8 cellular contexts compared by ENCODE assay signal in the genomic region with DNA sequence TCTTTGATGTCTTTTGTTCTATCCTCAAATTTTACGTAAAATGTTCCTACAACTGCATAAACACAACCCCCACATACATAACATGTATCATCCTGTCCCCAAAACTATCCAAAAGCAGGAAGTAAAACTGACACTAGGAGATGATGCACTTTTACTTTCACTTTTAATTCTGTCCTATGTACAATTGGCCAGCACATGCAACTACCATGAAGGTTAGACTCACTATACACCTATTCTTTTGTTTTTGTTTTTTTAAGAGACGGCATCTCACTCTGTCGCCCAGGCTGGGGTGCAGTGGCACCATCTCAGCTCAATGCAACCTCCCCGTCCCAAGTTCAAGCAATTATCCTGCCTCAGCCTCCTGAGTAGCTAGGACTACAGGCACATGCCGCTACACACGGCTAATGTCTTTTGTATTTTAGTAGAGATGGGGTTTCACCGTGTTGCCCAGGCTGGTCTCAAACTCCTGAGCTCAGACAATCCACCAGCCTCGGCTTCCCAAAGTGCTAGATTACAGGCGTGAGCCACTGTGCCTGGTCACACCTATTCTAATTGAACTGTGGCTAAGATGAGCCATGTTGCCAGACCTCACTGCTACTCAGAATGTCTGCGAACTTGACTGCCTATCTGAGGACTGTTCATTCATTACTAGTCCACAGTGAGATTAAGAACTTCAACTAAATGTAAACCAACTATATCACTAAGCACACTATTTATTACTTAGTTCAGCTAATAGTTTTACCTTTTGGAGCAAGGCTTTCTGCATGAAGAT. TPM values are rescaled to one million over a fixed set of nuclear protein-coding genes. Genes with fewer than 3 reads are reported as not detected.
DNase-seq lines count a peak whose midpoint lies in the region; ATAC-seq and TF ChIP-seq lines count a peak whose summit lies in the region.

No MANE protein-coding gene starts in this region.

- H2AFZ ChIP-seq in SU-DHL-6 (ENCODE audit: low read depth, low read length, severe bottlenecking) = peak overlapping the region; percentile 49

- H3K4me2 ChIP-seq in SU-DHL-6 (ENCODE audit: low read depth, low read length, poor library complexity, severe bottlenecking) = peak overlapping the region; percentile 52

- peaks cover 6% of the 10 kb centered on the region for H3K36me3 Mint-ChIP-seq in CD4-positive, CD25-positive, alpha-beta regulatory T cell
- peaks cover 94% of the 10 kb centered on the region for H3K36me3 Mint-ChIP-seq in dendritic cell treated with granulocyte-macrophage colony-stimulating factor and Interleukin-4, amounts not matched to agents 40 ng/mL and 50 ng/mL, for 4 days (ENCODE audit: low read depth)
- H3K36me3 Mint-ChIP-seq in nephron progenitor cell (ENCODE audit: low read depth) = peaks cover 40% of the 10 kb centered on the region

- H3K27me3 ChIP-seq in CD4-positive, CD25-positive, alpha-beta regulatory T cell (ENCODE audit: control insufficient read depth, insufficient read depth, low read length) = no peaks in the 10 kb centered on the region
- H3K27me3 ChIP-seq in SU-DHL-6 (ENCODE audit: low read length) = no peaks in the 10 kb centered on the region

- no peaks in the 10 kb centered on the region for H3K9me3 ChIP-seq in CD4-positive, CD25-positive, alpha-beta regulatory T cell (ENCODE audit: control insufficient read depth in 2 of 2, low read length in 2 of 2)
- no peaks in the 10 kb centered on the region for H3K9me3 ChIP-seq in SU-DHL-6 (ENCODE audit: insufficient read depth, low read length)

- H3K27ac Mint-ChIP-seq in CD4-positive, CD25-positive, alpha-beta regulatory T cell = peak overlapping the region; percentile 86 to 97 (median 94)
- H3K27ac Mint-ChIP-seq in dendritic cell treated with granulocyte-macrophage colony-stimulating factor and Interleukin-4, amounts not matched to agents 40 ng/mL and 50 ng/mL, for 4 days = peak overlapping the region; percentile 54
- peak overlapping the region; percentile 37 for H3K27ac Mint-ChIP-seq in nephron progenitor cell

- 0 out of 2 replicates have a peak, but pooled peaks cover 3% of the 10 kb centered on the region for H3F3A ChIP-seq in SU-DHL-6 (ENCODE audit: insufficient read depth)

- H3K4me1 Mint-ChIP-seq in CD4-positive, CD25-positive, alpha-beta regulatory T cell = peaks cover 7 to 32% (median 16%) of the 10 kb centered on the region in 4 donors
- peaks cover 34% of the 10 kb centered on the region for H3K4me1 Mint-ChIP-seq in dendritic cell treated with granulocyte-macrophage colony-stimulating factor and Interleukin-4, amounts not matched to agents 40 ng/mL and 50 ng/mL, for 4 days (ENCODE audit: low read depth)
- H3K4me1 Mint-ChIP-seq in nephron progenitor cell = no peaks in the 10 kb centered on the region

- H3K4me3 Mint-ChIP-seq in CD4-positive, CD25-positive, alpha-beta regulatory T cell = peak overlapping the region; percentile 75 to 84 (median 82)
- H3K4me3 Mint-ChIP-seq in dendritic cell treated with granulocyte-macrophage colony-stimulating factor and Interleukin-4, amounts not matched to agents 40 ng/mL and 50 ng/mL, for 4 days = no peak overlapping the region
- H3K4me3 Mint-ChIP-seq in nephron progenitor cell = no peak overlapping the region

- peak in 2 of 3 donors; percentile 73 to 85 for DNase-seq in CD4-positive, CD25-positive, alpha-beta regulatory T cell
- DNase-seq in nephron progenitor cell = no peak
- DNase-seq in T-helper 9 cell = no peak
- no peak for DNase-seq in COR-L47 (lab: John Stamatoyannopoulos, UW)

- peak overlapping the region; percentile 95 for H3K4me3 ChIP-seq in CD4-positive, CD25-positive, alpha-beta regulatory T cell (ENCODE audit: low read depth, low read length)
- H3K4me3 ChIP-seq in SU-DHL-6 (ENCODE audit: insufficient read depth, low read length, poor library complexity, severe bottlenecking) = no peak overlapping the region

- peaks cover 3% of the 10 kb centered on the region for H3K4me1 ChIP-seq in CD4-positive, CD25-positive, alpha-beta regulatory T cell (ENCODE audit: control insufficient read depth, insufficient read depth, low read length, poor library complexity, severe bottlenecking)

- H4K20me1 ChIP-seq in SU-DHL-6 (ENCODE audit: low read depth, low read length) = no peaks in the 10 kb centered on the region

- peak overlapping the region; percentile 75 for H3K27ac ChIP-seq in CD4-positive, CD25-positive, alpha-beta regulatory T cell (ENCODE audit: insufficient read depth, low read length, poor library complexity, severe bottlenecking)
- H3K27ac ChIP-seq in SU-DHL-6 (ENCODE audit: low read depth, low read length) = peak overlapping the region; percentile 12; the same call in 1 of the 2 replicates

- no peaks in the 10 kb centered on the region for H3K9me3 Mint-ChIP-seq in CD4-positive, CD25-positive, alpha-beta regulatory T cell
- H3K9me3 Mint-ChIP-seq in dendritic cell treated with granulocyte-macrophage colony-stimulating factor and Interleukin-4, amounts not matched to agents 40 ng/mL and 50 ng/mL, for 4 days = no peaks in the 10 kb centered on the region
- peaks cover 9% of the 10 kb centered on the region for H3K9me3 Mint-ChIP-seq in nephron progenitor cell

- H3K27me3 Mint-ChIP-seq in CD4-positive, CD25-positive, alpha-beta regulatory T cell = no peaks in the 10 kb centered on the region
- no peaks in the 10 kb centered on the region for H3K27me3 Mint-ChIP-seq in dendritic cell treated with granulocyte-macrophage colony-stimulating factor and Interleukin-4, amounts not matched to agents 40 ng/mL and 50 ng/mL, for 4 days
- H3K27me3 Mint-ChIP-seq in nephron progenitor cell (ENCODE audit: low read depth, poor library complexity) = no peaks in the 10 kb centered on the region

- peaks cover 3% of the 10 kb centered on the region for H3K36me3 ChIP-seq in CD4-positive, CD25-positive, alpha-beta regulatory T cell (ENCODE audit: control insufficient read depth, insufficient read depth, low read length)
- no peaks in the 10 kb centered on the region for H3K36me3 ChIP-seq in SU-DHL-6 (ENCODE audit: low read length)

- no peak for TF ChIP-seq CTCF in SU-DHL-6 (IDR thresholded peaks at IDR 0.05; ENCODE audit: insufficient read depth, low read length, poor library complexity, severe bottlenecking)
- no peak for TF ChIP-seq CTCF in nephron progenitor cell (IDR thresholded peaks at IDR 0.05)

- H3K9me2 ChIP-seq in SU-DHL-6 (replicated peaks; ENCODE audit: insufficient read depth, low read length) = no peaks in the 10 kb centered on the region

- intact Hi-C loops in dendritic cell treated with granulocyte-macrophage colony-stimulating factor and Interleukin-4, amounts not matched to agents 40 ng/mL and 50 ng/mL, for 4 days (cut with micrococcal nuclease) = loop anchor here (5.0 kb wide), 1 partner anchor 162 kb away; the partner anchor contains the start of gene SOAT1

- no peak overlapping the region for H3K9ac ChIP-seq in SU-DHL-6 (ENCODE audit: low read length)

- no peaks in the 10 kb centered on the region for H3K79me2 ChIP-seq in SU-DHL-6 (ENCODE audit: insufficient read depth, low read length)

- ATAC-seq in CD4-positive, CD25-positive, alpha-beta regulatory T cell (ENCODE audit: low read depth in 2 of 2) = peak; percentile 92 to 97
- peak; percentile 99 for ATAC-seq in GM19395 (IDR thresholded peaks at IDR 0.05; ENCODE audit: unreplicated experiment)
- peak; percentile 98 for ATAC-seq in HG03354 (IDR thresholded peaks at IDR 0.05; ENCODE audit: poor library complexity, severe bottlenecking, unreplicated experiment)

RNA-seq across cellular contexts. Expression of gene TOR3A, which starts 48.0 kb away (rescaled TPM):
- total RNA-seq in CD4-positive, CD25-positive, alpha-beta regulatory T cell = 23.2 TPM
- 10 to 100 TPM; 33.7 to 44.9 (median 38.8) TPM for polyA plus RNA-seq in CD4-positive, CD25-positive, alpha-beta regulatory T cell

Comparison
In these comparisons a context has a peak if more than half of its experiments do, and no peak if none do; other contexts are left out.
1. DNase-seq: peak in CD4-positive, CD25-positive, alpha-beta regulatory T cell (2 of 3); none in nephron progenitor cell (single experiment), T-helper 9 cell (single experiment) and COR-L47 (single experiment).
2. H3K27ac Mint-ChIP-seq: peak in every context shown above with its lines; median percentile 94 in CD4-positive, CD25-positive, alpha-beta regulatory T cell; 54 in dendritic cell treated with granulocyte-macrophage colony-stimulating factor and Interleukin-4, amounts not matched to agents 40 ng/mL and 50 ng/mL, for 4 days; 37 in nephron progenitor cell.
3. H3K4me3 Mint-ChIP-seq: peak in CD4-positive, CD25-positive, alpha-beta regulatory T cell (4 of 4); none in dendritic cell treated with granulocyte-macrophage colony-stimulating factor and Interleukin-4, amounts not matched to agents 40 ng/mL and 50 ng/mL, for 4 days (single experiment) and nephron progenitor cell (single experiment).
4. Peak in every context shown above with its lines, with median percentiles within 50 percentile points of each other: ATAC-seq.